In genomic region chr13:49403966-49404365, GRCh38 we compare ENCODE assay signal across 30 cellular contexts.
"Had no signal": no experiment of that assay in that cellular context is flagged by ENCODE, and none has a peak within 500 bp of the region (broad histone marks: within the 10 kb centered on the region; RNA-seq: fewer than 3 reads in every experiment).

No MANE protein-coding gene starts in this region.

- H3K36me3 ChIP-seq: brain microvascular endothelial cell, cardiac muscle cell, Peyer's patch, WERI-Rb-1 had no signal

- H3K4me3 Mint-ChIP-seq: activated CD4-positive, alpha-beta memory T cell treated with anti-CD3 and anti-CD28 coated beads for 36 hours; activated CD4-positive, alpha-beta T cell treated with anti-CD3 and anti-CD28 coated beads, Interleukin-2, amount 10 ng/mL, durations not matched to agents 7 days and 5 days; activated naive CD4-positive, alpha-beta T cell treated with anti-CD3 and anti-CD28 coated beads, Interleukin-2, amount 10 ng/mL, durations not matched to agents 7 days and 5 days; activated naive CD8-positive, alpha-beta T cell; activated naive CD8-positive, alpha-beta T cell treated with anti-CD3 and anti-CD28 coated beads, Interleukin-2, amount 50 U/mL, for 24 hours had no signal

- H3K9ac ChIP-seq: KMS-11 had no signal

- H3K4me1 Mint-ChIP-seq: activated CD4-positive, alpha-beta T cell treated with anti-CD3 and anti-CD28 coated beads, Interleukin-2, amount 10 ng/mL, durations not matched to agents 7 days and 5 days; activated naive CD4-positive, alpha-beta T cell treated with anti-CD3 and anti-CD28 coated beads, Interleukin-2, amount 10 ng/mL, durations not matched to agents 7 days and 5 days; activated naive CD8-positive, alpha-beta T cell treated with anti-CD3 and anti-CD28 coated beads, Interleukin-2, amount 50 U/mL, for 24 hours had no signal

- DNase-seq: activated CD4-positive, alpha-beta memory T cell treated with anti-CD3 and anti-CD28 coated beads for 36 hours; activated CD4-positive, alpha-beta T cell treated with anti-CD3 and anti-CD28 coated beads, Interleukin-2, amount 10 ng/mL, durations not matched to agents 7 days and 5 days; activated CD8-positive, alpha-beta memory T cell treated with anti-CD3 and anti-CD28 coated beads, Interleukin-2, amount 50 U/mL, for 4 hours; activated effector memory CD4-positive, alpha-beta T cell treated with Interleukin-2 at 50 U/mL for 16 hours; activated naive CD4-positive, alpha-beta T cell treated with anti-CD3 and anti-CD28 coated beads, Interleukin-2, amount 10 ng/mL, durations not matched to agents 7 days and 5 days; activated naive CD8-positive, alpha-beta T cell treated with anti-CD3 and anti-CD28 coated beads, Interleukin-2, amount 50 U/mL, for 24 hours; activated T-cell treated with anti-CD3 and anti-CD28 coated beads for 4 hours; activated T-cell treated with anti-CD3 and anti-CD28 coated beads, Interleukin-2, amount 50 U/mL, for 48 hours; anterior cingulate cortex; brain microvascular endothelial cell; MM.1S; NCI-H1105 treated with DMSO at 0.1 percent for 48 hours; NCI-H1436; NCI-H1694 treated with DMSO at 0.1 percent for 48 hours; NCI-H2029; NCI-H345; NCI-H510A; NCI-H526; NCI-H748 treated with DMSO at 0.1 percent for 48 hours; NK-92 treated with Interleukin-12 subunit alpha and Interleukin-12 subunit beta, amount 100 ng/mL, for 24 hours; PC-3; Peyer's patch; RPMI8226; SHP77 treated with DMSO at 0.1 percent for 48 hours; T1000; WERI-Rb-1 had no signal

- ATAC-seq: activated naive CD8-positive, alpha-beta T cell treated with anti-CD3 and anti-CD28 coated beads, Interleukin-2, amount 50 U/mL, for 24 hours; PC-3 had no signal

- H3K36me3 Mint-ChIP-seq: activated naive CD4-positive, alpha-beta T cell treated with anti-CD3 and anti-CD28 coated beads, Interleukin-2, amount 10 ng/mL, durations not matched to agents 7 days and 5 days had no signal

- H3K27me3 ChIP-seq: brain microvascular endothelial cell, cardiac muscle cell, Peyer's patch had no signal

- H3K4me1 ChIP-seq: Peyer's patch had no signal

- H3K27ac ChIP-seq: brain microvascular endothelial cell, cardiac muscle cell, KMS-11, Peyer's patch, SK-N-MC, WERI-Rb-1 had no signal

- H3K4me3 ChIP-seq: cardiac muscle cell, Peyer's patch, SK-N-MC had no signal

- H3K27me3 Mint-ChIP-seq: activated CD4-positive, alpha-beta memory T cell treated with anti-CD3 and anti-CD28 coated beads for 36 hours; activated CD4-positive, alpha-beta T cell treated with anti-CD3 and anti-CD28 coated beads, Interleukin-2, amount 10 ng/mL, durations not matched to agents 7 days and 5 days; activated naive CD8-positive, alpha-beta T cell; activated naive CD8-positive, alpha-beta T cell treated with anti-CD3 and anti-CD28 coated beads, Interleukin-2, amount 50 U/mL, for 24 hours had no signal

- H3K27ac Mint-ChIP-seq: activated CD4-positive, alpha-beta memory T cell treated with anti-CD3 and anti-CD28 coated beads for 36 hours; activated CD4-positive, alpha-beta T cell treated with anti-CD3 and anti-CD28 coated beads, Interleukin-2, amount 10 ng/mL, durations not matched to agents 7 days and 5 days; activated naive CD4-positive, alpha-beta T cell treated with anti-CD3 and anti-CD28 coated beads, Interleukin-2, amount 10 ng/mL, durations not matched to agents 7 days and 5 days; activated naive CD8-positive, alpha-beta T cell; activated naive CD8-positive, alpha-beta T cell treated with anti-CD3 and anti-CD28 coated beads, Interleukin-2, amount 50 U/mL, for 24 hours had no signal
